9 cellular contexts compared by ENCODE assay signal in genomic region chr11:116073854-116074837, GRCh38.
DNase-seq lines count a peak whose midpoint lies in the region; ATAC-seq and TF ChIP-seq lines count a peak whose summit lies in the region.
"Had no signal": no experiment of that assay in that cellular context is flagged by ENCODE, and none has a peak within 500 bp of the region (broad histone marks: within the 10 kb centered on the region; RNA-seq: fewer than 3 reads in every experiment).

No MANE protein-coding gene starts in this region.

- 73 to 77% methylated on average over 16 to 18 of the region's 18 CpGs for whole genome bisulfite sequencing in testis, 2 donors

- TF ChIP-seq POLR2A in vagina (IDR thresholded peaks at IDR 0.05) (no peak), testis (IDR thresholded peaks at IDR 0.05) (no peak), erythroblast (IDR thresholded peaks at IDR 0.05; ENCODE audit: low read length) (no peak)

- peak; percentile 72 for ATAC-seq in HG03175 (IDR thresholded peaks at IDR 0.05; ENCODE audit: unreplicated experiment)

- H3K9me3 ChIP-seq in vagina: no peaks in the 10 kb centered on the region
- no peaks in the 10 kb centered on the region for H3K9me3 ChIP-seq in testis

- TF ChIP-seq CTCF in vagina (IDR thresholded peaks at IDR 0.05) (no peak), testis (IDR thresholded peaks at IDR 0.05) (no peak)

- H3K4me1 ChIP-seq in vagina (no peaks in the 10 kb centered on the region), testis (no peaks in the 10 kb centered on the region)

- H3K27ac ChIP-seq in vagina (no peak overlapping the region), testis (no peak overlapping the region)
- H3K27ac ChIP-seq: 22Rv1 had no signal

- H3K27me3 ChIP-seq in vagina: no peaks in the 10 kb centered on the region
- H3K27me3 ChIP-seq in testis: no peaks in the 10 kb centered on the region

- H3K4me3 ChIP-seq in vagina (no peak overlapping the region), testis (no peak overlapping the region)

- no peaks in the 10 kb centered on the region for H3K36me3 ChIP-seq in vagina
- no peaks in the 10 kb centered on the region for H3K36me3 ChIP-seq in testis (ENCODE audit: low read depth, missing control alignments)

- DNase-seq in DMS153 (lab: John Stamatoyannopoulos, UW) (peak; percentile 65), DMS153 treated with DMSO at 0.1 percent for 48 hours (lab: John Stamatoyannopoulos, UW; ENCODE audit: unreplicated experiment) (no peak), SHP77 (lab: John Stamatoyannopoulos, UW) (peak; percentile 45 to 52), mucosa of gallbladder (ENCODE audit: low spot score) (peak; percentile 11), vagina (ENCODE audit: extremely low spot score in 2 of 2) (no peak), testis (no peak), erythroblast (lab: John Stamatoyannopoulos, UW) (no peak)

- intact Hi-C loops in vagina (cut with DNase I) (loop anchor here (1.0 kb wide), 1 partner anchor 33 kb away; no protein-coding TSS in a partner anchor), testis (cut with DNase I; ENCODE audit: low total_unique reads) (no loop called here)

Comparison
In these comparisons a context has a peak if more than half of its experiments do, and no peak if none do; other contexts are left out.
1. DNase-seq: peak in DMS153 (single experiment), SHP77 (2 of 2) and mucosa of gallbladder (single experiment); none in DMS153 treated with DMSO at 0.1 percent for 48 hours (single experiment), vagina (0 of 2), testis (single experiment) and erythroblast (0 of 2).